1 cellular context compared by ENCODE assay signal in genomic region chr1:39933956-39934941, GRCh38.
TF ChIP-seq lines count a peak whose summit lies in the region.

No MANE protein-coding gene starts in this region.

TF ChIP-seq in IMR-90, 13 proteins besides CTCF, POLR2A, EP300 and RAD21:
- no peak for TF ChIP-seq NFE2L2 (IDR thresholded peaks at IDR 0.05; ENCODE audit: low read depth, low read length)
- TF ChIP-seq RCOR1 (IDR thresholded peaks at IDR 0.05; ENCODE audit: insufficient replicate concordance, low read length): no peak
- peak; percentile 78 for TF ChIP-seq FOS (IDR thresholded peaks at IDR 0.05; ENCODE audit: low read depth, low read length)
- TF ChIP-seq MXI1 (IDR thresholded peaks at IDR 0.05; ENCODE audit: borderline replicate concordance, low read depth, low read length): peak; percentile 76; the same call in 1 of the 2 replicates
- no peak for TF ChIP-seq SMC3 (IDR thresholded peaks at IDR 0.05; ENCODE audit: low read depth, low read length)
- no peak for TF ChIP-seq CHD1 (IDR thresholded peaks at IDR 0.05; ENCODE audit: low read depth, low read length)
- TF ChIP-seq CEBPB (IDR thresholded peaks at IDR 0.05; ENCODE audit: low read depth, low read length): peak; percentile 100
- no peak for TF ChIP-seq ELK1 (IDR thresholded peaks at IDR 0.05; ENCODE audit: borderline replicate concordance, low read depth, low read length)
- no peak for TF ChIP-seq MAFK (IDR thresholded peaks at IDR 0.05; ENCODE audit: low read depth, low read length)
- TF ChIP-seq USF2 (IDR thresholded peaks at IDR 0.05; ENCODE audit: low read depth, low read length): no peak
- TF ChIP-seq MAZ (IDR thresholded peaks at IDR 0.05; ENCODE audit: borderline replicate concordance, low read depth, low read length): peak; percentile 82; the same call in 1 of the 2 replicates
TF ChIP-seq in IMR-90: peak in this region for 4.
